In genomic region chr3:7977245-7978103, GRCh38 we compare ENCODE assay signal across 9 cellular contexts.
A peak's percentile ranks its signal among the peaks of the same experiment; 100 is the strongest.
DNase-seq lines count a peak whose midpoint lies in the region; ATAC-seq, FAIRE-seq and TF ChIP-seq lines count a peak whose summit lies in the region.
"Had no signal": no experiment of that assay in that cellular context is flagged by ENCODE, and none has a peak within 500 bp of the region (broad histone marks: within the 10 kb centered on the region; RNA-seq: fewer than 3 reads in every experiment).

No MANE protein-coding gene starts in this region.

- H3K4me2 ChIP-seq in neural progenitor cell: no peak overlapping the region

- CTCF ChIA-PET in activated CD4-positive, alpha-beta memory T cell treated with anti-CD3 and anti-CD28 coated beads, Interleukin-2, amount 10 ng/mL, durations not matched to agents 7 days and 5 days (lab: Charles Lee): no interaction called here

- H3K4me1 Mint-ChIP-seq in neural progenitor cell: peaks cover 25% of the 10 kb centered on the region
- H3K4me1 Mint-ChIP-seq in activated CD4-positive, alpha-beta memory T cell treated with anti-CD3 and anti-CD28 coated beads, Interleukin-2, amount 10 ng/mL, durations not matched to agents 7 days and 5 days: no peaks in the 10 kb centered on the region

- H3K9ac ChIP-seq in neural progenitor cell: no peak overlapping the region

- in situ Hi-C loops in gastrocnemius medialis (cut with MboI; ENCODE audit: low sequenced_read_pairs in 4 of 4): no loop called here

- DNase-seq in NAMALWA (ENCODE audit: low spot score) (peak; percentile 39), bronchial epithelial cell (ENCODE audit: low read depth) (peak; percentile 77), neural progenitor cell (ENCODE audit: low spot score) (no peak), islet precursor cell (no peak), gastrocnemius medialis (no peak)
- DNase-seq in stimulated activated naive CD4-positive, alpha-beta T cell treated with Interleukin-2 at 50 U/mL for 16 hours (lab: John Stamatoyannopoulos, UW): no peak
- DNase-seq in activated CD4-positive, alpha-beta memory T cell treated with anti-CD3 and anti-CD28 coated beads, Interleukin-2, amount 10 ng/mL, durations not matched to agents 7 days and 5 days: no peak
- DNase-seq: activated CD4-positive, alpha-beta T cell treated with anti-CD3 and anti-CD28 coated beads for 1 hour had no signal

- H3K9me3 ChIP-seq in neural progenitor cell (ENCODE audit: low read depth) (no peaks in the 10 kb centered on the region), gastrocnemius medialis (no peaks in the 10 kb centered on the region)

- H3K36me3 ChIP-seq in bronchial epithelial cell (ENCODE audit: control insufficient read depth, insufficient read depth, low read length) (no peaks in the 10 kb centered on the region), neural progenitor cell (no peaks in the 10 kb centered on the region), gastrocnemius medialis (no peaks in the 10 kb centered on the region)

- H3K27ac ChIP-seq in neural progenitor cell (no peak overlapping the region), gastrocnemius medialis (no peak overlapping the region)

- peak overlapping the region; percentile 47 for H3K27ac Mint-ChIP-seq in neural progenitor cell
- H3K27ac Mint-ChIP-seq in activated CD4-positive, alpha-beta memory T cell treated with anti-CD3 and anti-CD28 coated beads, Interleukin-2, amount 10 ng/mL, durations not matched to agents 7 days and 5 days: no peak overlapping the region

- no peaks in the 10 kb centered on the region for H3K36me3 Mint-ChIP-seq in neural progenitor cell
- H3K36me3 Mint-ChIP-seq in activated CD4-positive, alpha-beta memory T cell treated with anti-CD3 and anti-CD28 coated beads, Interleukin-2, amount 10 ng/mL, durations not matched to agents 7 days and 5 days (ENCODE audit: low read depth): no peaks in the 10 kb centered on the region

- H3K27me3 Mint-ChIP-seq in neural progenitor cell (ENCODE audit: insufficient read depth, low read depth): no peaks in the 10 kb centered on the region
- H3K27me3 Mint-ChIP-seq in activated CD4-positive, alpha-beta memory T cell treated with anti-CD3 and anti-CD28 coated beads, Interleukin-2, amount 10 ng/mL, durations not matched to agents 7 days and 5 days: no peaks in the 10 kb centered on the region

- POLR2A ChIA-PET in activated CD4-positive, alpha-beta memory T cell treated with anti-CD3 and anti-CD28 coated beads, Interleukin-2, amount 10 ng/mL, durations not matched to agents 7 days and 5 days (lab: Charles Lee): no interaction called here

- no peaks in the 10 kb centered on the region for H4K20me1 ChIP-seq in neural progenitor cell (ENCODE audit: low read depth)

- TF ChIP-seq POLR2A in gastrocnemius medialis (IDR thresholded peaks at IDR 0.05): no peak

- no peak overlapping the region for H3K4me3 Mint-ChIP-seq in neural progenitor cell
- H3K4me3 Mint-ChIP-seq in activated CD4-positive, alpha-beta memory T cell treated with anti-CD3 and anti-CD28 coated beads, Interleukin-2, amount 10 ng/mL, durations not matched to agents 7 days and 5 days: no peak overlapping the region

- H3K9me3 Mint-ChIP-seq in neural progenitor cell: no peaks in the 10 kb centered on the region
- no peaks in the 10 kb centered on the region for H3K9me3 Mint-ChIP-seq in activated CD4-positive, alpha-beta memory T cell treated with anti-CD3 and anti-CD28 coated beads, Interleukin-2, amount 10 ng/mL, durations not matched to agents 7 days and 5 days

- TF ChIP-seq CTCF in bronchial epithelial cell (IDR thresholded peaks at IDR 0.05; ENCODE audit: insufficient read depth, low read length, severe bottlenecking) (no peak), neural progenitor cell (IDR thresholded peaks at IDR 0.05) (no peak), gastrocnemius medialis (IDR thresholded peaks at IDR 0.05 in 4 of 5, conservative IDR thresholded peaks at IDR 0.05 in 1 of 5) (no peak)

- H3K79me2 ChIP-seq in neural progenitor cell (ENCODE audit: low read depth): no peaks in the 10 kb centered on the region

- ATAC-seq in GM18868 (IDR thresholded peaks at IDR 0.05; ENCODE audit: unreplicated experiment) (peak; percentile 77), gastrocnemius medialis (no peak)

- peak; percentile 76 for FAIRE-seq in bronchial epithelial cell (lab: Jason Lieb, UNC)

- no peak overlapping the region for H3K4me3 ChIP-seq in bronchial epithelial cell (ENCODE audit: low read depth, low read length)
- H3K4me3 ChIP-seq in neural progenitor cell: no peak overlapping the region
- H3K4me3 ChIP-seq in gastrocnemius medialis: no peak overlapping the region

- H2AFZ ChIP-seq in neural progenitor cell (replicated peaks): no peak overlapping the region

- intact Hi-C loops in gastrocnemius medialis (cut with DNase I; ENCODE audit: low total_unique reads): no loop called here

- H3K27me3 ChIP-seq in bronchial epithelial cell (ENCODE audit: control insufficient read depth, insufficient read depth, low read length): no peaks in the 10 kb centered on the region
- H3K27me3 ChIP-seq in neural progenitor cell: no peaks in the 10 kb centered on the region
- no peaks in the 10 kb centered on the region for H3K27me3 ChIP-seq in gastrocnemius medialis

- H3K4me1 ChIP-seq in neural progenitor cell: no peaks in the 10 kb centered on the region
- H3K4me1 ChIP-seq in gastrocnemius medialis: no peaks in the 10 kb centered on the region

- no peaks in the 10 kb centered on the region for H3F3A ChIP-seq in neural progenitor cell (ENCODE audit: low read depth)

Comparison
In these comparisons a context has a peak if more than half of its experiments do, and no peak if none do; other contexts are left out.
1. DNase-seq: peak in NAMALWA (single experiment) and bronchial epithelial cell (single experiment); none in neural progenitor cell (single experiment), stimulated activated naive CD4-positive, alpha-beta T cell treated with Interleukin-2 at 50 U/mL for 16 hours (single experiment), islet precursor cell (single experiment), activated CD4-positive, alpha-beta memory T cell treated with anti-CD3 and anti-CD28 coated beads, Interleukin-2, amount 10 ng/mL, durations not matched to agents 7 days and 5 days (single experiment) and gastrocnemius medialis (0 of 2).